Comparison of ENCODE assay signal across 8 cellular contexts in the genomic region with DNA sequence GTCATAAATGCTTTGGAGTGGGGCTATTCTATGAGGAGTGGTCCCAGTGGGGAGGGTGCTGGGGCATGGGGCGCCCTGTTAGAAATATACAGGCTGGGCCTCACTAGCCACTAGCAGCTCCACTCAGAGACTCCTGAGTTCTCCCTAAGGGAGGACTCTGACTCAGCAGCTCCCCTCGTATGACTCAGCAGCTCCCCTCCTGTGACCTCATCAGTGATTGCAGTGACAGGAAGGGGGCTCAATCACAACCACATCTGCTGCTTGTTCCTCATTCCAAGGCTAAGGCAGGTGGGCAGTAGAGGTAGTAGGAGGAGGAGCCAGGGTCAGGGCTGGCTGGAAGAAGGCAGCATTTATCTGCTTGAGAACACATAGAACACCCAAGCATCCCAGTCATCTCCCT. TPM values are rescaled to one million over a fixed set of nuclear protein-coding genes. Genes with fewer than 3 reads are reported as not detected.
DNase-seq lines count a peak whose midpoint lies in the region; ATAC-seq lines count a peak whose summit lies in the region.

No MANE protein-coding gene starts in this region.

- no peaks in the 10 kb centered on the region for H3K9me3 ChIP-seq in CD8-positive, alpha-beta memory T cell (ENCODE audit: low read length)

- H3K27ac Mint-ChIP-seq in CD8-positive, alpha-beta memory T cell: peak overlapping the region; percentile 19 to 96 (median 76)

- peaks cover 14 to 91% (median 22%) of the 10 kb centered on the region in 3 donors for H3K36me3 Mint-ChIP-seq in CD8-positive, alpha-beta memory T cell

- no peak overlapping the region for H3K4me3 Mint-ChIP-seq in CD8-positive, alpha-beta memory T cell

- H3K27me3 ChIP-seq in CD8-positive, alpha-beta memory T cell (ENCODE audit: insufficient read depth, low read length, poor library complexity, severe bottlenecking): no peaks in the 10 kb centered on the region

- CTCF ChIA-PET in CD8-positive, alpha-beta memory T cell (lab: Charles Lee): no interaction called here

- no peak for DNase-seq in CD8-positive, alpha-beta memory T cell
- DNase-seq in H4 (ENCODE audit: low spot score): peak; percentile 70
- DNase-seq in NOMO-1 (lab: John Stamatoyannopoulos, UW; ENCODE audit: unreplicated experiment in 2 of 2): peak; percentile 38 to 60
- peak; percentile 27 for DNase-seq in amniotic stem cell (lab: John Stamatoyannopoulos, UW)
- peak; percentile 23 for DNase-seq in non-pigmented ciliary epithelial cell (ENCODE audit: low read depth)
- no peak for DNase-seq in midbrain (lab: John Stamatoyannopoulos, UW)
- no peak for DNase-seq in ecto neural progenitor cell (ENCODE audit: low spot score)

- no peak overlapping the region for H3K4me3 ChIP-seq in CD8-positive, alpha-beta memory T cell (ENCODE audit: low read length)

- POLR2A ChIA-PET in CD8-positive, alpha-beta memory T cell (lab: Charles Lee): interaction anchor here (0.6 kb wide), 1 partner anchor 17 kb away, joined by 3 read pairs; no protein-coding TSS in a partner anchor

- peaks cover 17 to 31% (median 25%) of the 10 kb centered on the region in 3 donors for H3K4me1 Mint-ChIP-seq in CD8-positive, alpha-beta memory T cell

- no peaks in the 10 kb centered on the region for H3K4me1 ChIP-seq in CD8-positive, alpha-beta memory T cell (ENCODE audit: insufficient read depth, low read length)

- no peak overlapping the region for H3K27ac ChIP-seq in CD8-positive, alpha-beta memory T cell (ENCODE audit: low read depth, low read length)

- peaks cover 0 to 3% (median 0%) of the 10 kb centered on the region in 5 donors for H3K9me3 Mint-ChIP-seq in CD8-positive, alpha-beta memory T cell

- no peak for ATAC-seq in HG02938 (IDR thresholded peaks at IDR 0.05; ENCODE audit: unreplicated experiment)

- H3K27me3 Mint-ChIP-seq in CD8-positive, alpha-beta memory T cell: no peaks in the 10 kb centered on the region

- peaks cover 60% of the 10 kb centered on the region for H3K36me3 ChIP-seq in CD8-positive, alpha-beta memory T cell (ENCODE audit: insufficient read depth, low read length)

RNA-seq across cellular contexts. Expression of gene RASSF2, which starts 28.0 kb away (rescaled TPM):
- total RNA-seq in CD8-positive, alpha-beta memory T cell: 10 to 100 TPM; 40.7 to 41.2 TPM
- polyA plus RNA-seq in CD8-positive, alpha-beta memory T cell: 45.0 TPM
- 3.7 and 4.1 TPM in 2 replicates for total RNA-seq in H4 (2014; rRNA removed; shearing (Covaris generic))

Comparison
In these comparisons a context has a peak if more than half of its experiments do, and no peak if none do; other contexts are left out.
1. DNase-seq: peak in H4 (single experiment), NOMO-1 (2 of 2), amniotic stem cell (single experiment) and non-pigmented ciliary epithelial cell (single experiment); none in CD8-positive, alpha-beta memory T cell (0 of 5), midbrain (single experiment) and ecto neural progenitor cell (single experiment).